Comparison of ENCODE assay signal across 23 cellular contexts in genomic region chr6:106869203-106869602, GRCh38.
"Had no signal": no experiment of that assay in that cellular context is flagged by ENCODE, and none has a peak within 500 bp of the region (broad histone marks: within the 10 kb centered on the region; RNA-seq: fewer than 3 reads in every experiment).

No MANE protein-coding gene starts in this region.

- H3K27me3 Mint-ChIP-seq: progenitor cell of endocrine pancreas; stimulated activated naive CD8-positive, alpha-beta T cell treated with anti-CD3 and anti-CD28 coated beads, Interleukin-15, Interleukin-2, amounts not matched to agents 100 ng/mL and 50 ng/mL, for 24 hours; T-helper 17 cell had no signal

- ATAC-seq: activated CD8-positive, alpha-beta memory T cell treated with anti-CD3 and anti-CD28 coated beads, Interleukin-2, amount 10 ng/mL, durations not matched to agents 7 days and 5 days; activated CD8-positive, alpha-beta T cell treated with anti-CD3 and anti-CD28 coated beads for 36 hours; left cardiac atrium; natural killer cell; T-helper 17 cell had no signal

- H3K9me3 Mint-ChIP-seq: activated CD8-positive, alpha-beta T cell treated with anti-CD3 and anti-CD28 coated beads for 36 hours; activated T-helper 1 cell treated with anti-CD3 and anti-CD28 coated beads, Interleukin-12 subunit alpha, Interleukin-12 subunit beta, Interleukin-2, Interleukin-4 antibody, amounts not matched to agents 30 ng/mL and 10 ng/mL and 1 ng/mL, durations not matched to agents 14 hours and 24 hours and 36 hours; natural killer cell had no signal

- H3K4me3 Mint-ChIP-seq: activated CD4-positive, alpha-beta T cell treated with anti-CD3 and anti-CD28 coated beads, Interleukin-2, amount 10 ng/mL, durations not matched to agents 24 days and 14 days; activated CD8-positive, alpha-beta memory T cell treated with anti-CD3 and anti-CD28 coated beads, Interleukin-2, amount 10 ng/mL, durations not matched to agents 7 days and 5 days; activated CD8-positive, alpha-beta T cell treated with anti-CD3 and anti-CD28 coated beads for 36 hours; activated T-helper 1 cell treated with anti-CD3 and anti-CD28 coated beads, Interleukin-12 subunit alpha, Interleukin-12 subunit beta, Interleukin-2, Interleukin-4 antibody, amounts not matched to agents 30 ng/mL and 10 ng/mL and 1 ng/mL, durations not matched to agents 14 hours and 24 hours and 36 hours; brain; dendritic cell treated with granulocyte-macrophage colony-stimulating factor and Interleukin-4, amounts not matched to agents 40 ng/mL and 50 ng/mL, for 4 days; natural killer cell; stimulated activated naive CD8-positive, alpha-beta T cell treated with anti-CD3 and anti-CD28 coated beads, Interleukin-15, Interleukin-2, amounts not matched to agents 100 ng/mL and 50 ng/mL, for 24 hours; T-helper 17 cell had no signal

- H3K4me3 ChIP-seq: thyroid gland, uterus had no signal

- H3K36me3 Mint-ChIP-seq: activated CD8-positive, alpha-beta memory T cell treated with anti-CD3 and anti-CD28 coated beads, Interleukin-2, amount 10 ng/mL, durations not matched to agents 7 days and 5 days; brain; natural killer cell had no signal

- H3K27ac ChIP-seq: uterus had no signal

- H3K4me1 Mint-ChIP-seq: activated CD4-positive, alpha-beta T cell treated with anti-CD3 and anti-CD28 coated beads, Interleukin-2, amount 10 ng/mL, durations not matched to agents 24 days and 14 days; activated CD8-positive, alpha-beta memory T cell treated with anti-CD3 and anti-CD28 coated beads, Interleukin-2, amount 10 ng/mL, durations not matched to agents 7 days and 5 days; brain; natural killer cell; T-helper 17 cell had no signal

- H3K27me3 ChIP-seq: thyroid gland, uterus had no signal

- DNase-seq: activated CD4-positive, alpha-beta T cell treated with anti-CD3 and anti-CD28 coated beads, Interleukin-2, amount 10 ng/mL, durations not matched to agents 24 days and 14 days; activated CD8-positive, alpha-beta memory T cell treated with anti-CD3 and anti-CD28 coated beads, Interleukin-2, amount 10 ng/mL, durations not matched to agents 7 days and 5 days; activated CD8-positive, alpha-beta T cell treated with anti-CD3 and anti-CD28 coated beads for 36 hours; activated gamma-delta T cell; activated naive CD4-positive, alpha-beta T cell treated with anti-CD3 and anti-CD28 coated beads, Interleukin-2, amount 50 U/mL, for 16 hours; activated T-cell treated with anti-CD3 and anti-CD28 coated beads for 4 hours; anterior cingulate cortex; caudate nucleus; effector CD8-positive, alpha-beta T cell; left cardiac atrium; midbrain; natural killer cell; stimulated activated CD4-positive, alpha-beta T cell treated with anti-CD3 and anti-CD28 coated beads, Interleukin-4, amount 100 ng/mL, for 24 hours; substantia nigra; SW 1271; T-helper 17 cell; thyroid gland; uterus had no signal

- H3K36me3 ChIP-seq: thyroid gland, uterus had no signal

- H3K9me3 ChIP-seq: thyroid gland, uterus had no signal

- H3K27ac Mint-ChIP-seq: activated CD4-positive, alpha-beta T cell treated with anti-CD3 and anti-CD28 coated beads, Interleukin-2, amount 10 ng/mL, durations not matched to agents 24 days and 14 days; activated CD8-positive, alpha-beta memory T cell treated with anti-CD3 and anti-CD28 coated beads, Interleukin-2, amount 10 ng/mL, durations not matched to agents 7 days and 5 days; activated CD8-positive, alpha-beta T cell treated with anti-CD3 and anti-CD28 coated beads for 36 hours; activated T-helper 1 cell treated with anti-CD3 and anti-CD28 coated beads, Interleukin-12 subunit alpha, Interleukin-12 subunit beta, Interleukin-2, Interleukin-4 antibody, amounts not matched to agents 30 ng/mL and 10 ng/mL and 1 ng/mL, durations not matched to agents 14 hours and 24 hours and 36 hours; brain; dendritic cell treated with granulocyte-macrophage colony-stimulating factor and Interleukin-4, amounts not matched to agents 40 ng/mL and 50 ng/mL, for 4 days; natural killer cell; progenitor cell of endocrine pancreas; stimulated activated naive CD8-positive, alpha-beta T cell treated with anti-CD3 and anti-CD28 coated beads, Interleukin-15, Interleukin-2, amounts not matched to agents 100 ng/mL and 50 ng/mL, for 24 hours; T-helper 17 cell had no signal

- H3K4me1 ChIP-seq: thyroid gland, uterus had no signal
